Comparison of ENCODE assay signal across 27 cellular contexts in genomic region chr10:103382769-103383168, GRCh38. TPM values are rescaled to one million over a fixed set of nuclear protein-coding genes. Genes with fewer than 3 reads are reported as not detected.
DNase-seq lines count a peak whose midpoint lies in the region; ATAC-seq and TF ChIP-seq lines count a peak whose summit lies in the region.
"Had no signal": no experiment of that assay in that cellular context is flagged by ENCODE, and none has a peak within 500 bp of the region (broad histone marks: within the 10 kb centered on the region; RNA-seq: fewer than 3 reads in every experiment).

No MANE protein-coding gene starts in this region.

- DNase-seq in GM12865 (ENCODE audit: low read depth): peak; percentile 73
- DNase-seq in memory B cell (ENCODE audit: low spot score in 2 of 2): no peak
- no peak for DNase-seq in activated CD4-positive, CD25-positive, alpha-beta regulatory T cell treated with anti-CD3 and anti-CD28 coated beads, Interleukin-2, amount 50 U/mL, for 72 hours
- DNase-seq in head of caudate nucleus: no peak
- no peak for DNase-seq in activated CD4-positive, alpha-beta T cell treated with anti-CD3 and anti-CD28 coated beads, Interleukin-2, amount 50 U/mL, for 48 hours
- no peak for DNase-seq in lower lobe of right lung
- DNase-seq: Calu3; CD4-positive, alpha-beta memory T cell; DMS53; EL; H9; KG1; NCI-H1417; NCI-H187; NCI-H2107; NCI-H510A treated with DMSO at 0.1 percent for 48 hours; NCI-H774; PC-9; SIG-M5; T-cell had no signal

- H3K27ac Mint-ChIP-seq in memory B cell: no peak overlapping the region
- H3K27ac Mint-ChIP-seq: H9, T-cell had no signal

- peak; percentile 56 for ATAC-seq in GM18907 (IDR thresholded peaks at IDR 0.05; ENCODE audit: unreplicated experiment)
- peak; percentile 72 for ATAC-seq in memory B cell (ENCODE audit: low read depth)
- ATAC-seq in lower lobe of right lung: no peak
- ATAC-seq: A549, HepG2, SK-N-SH treated with all-trans-retinoic acid at 6 μM for 48 hours, T-cell had no signal

- peaks cover 16% of the 10 kb centered on the region for H3K36me3 Mint-ChIP-seq in memory B cell

- H3K27me3 ChIP-seq in KMS-11 (ENCODE audit: insufficient read depth, low read depth) (no peaks in the 10 kb centered on the region), lower lobe of right lung (ENCODE audit: low read depth) (no peaks in the 10 kb centered on the region)
- H3K27me3 ChIP-seq: BLaER1 had no signal

- no peaks in the 10 kb centered on the region for H3K27me3 Mint-ChIP-seq in memory B cell
- H3K27me3 Mint-ChIP-seq: CD4-positive, alpha-beta memory T cell; T-cell had no signal

- H3K9me3 Mint-ChIP-seq in memory B cell: no peaks in the 10 kb centered on the region
- H3K9me3 Mint-ChIP-seq: CD4-positive, alpha-beta memory T cell; H9; T-cell had no signal

- intact Hi-C loops in head of caudate nucleus (cut with DNase I) (no loop called here), lower lobe of right lung (cut with DNase I) (no loop called here)

- TF ChIP-seq CTCF in GM12865 (IDR thresholded peaks at IDR 0.05; ENCODE audit: insufficient read depth, low read depth, low read length, missing control alignments) (no peak), KMS-11 (conservative IDR thresholded peaks at IDR 0.05; ENCODE audit: low read depth, low read length) (no peak), lower lobe of right lung (IDR thresholded peaks at IDR 0.05) (no peak)

- no peak overlapping the region for H3K4me3 Mint-ChIP-seq in memory B cell
- H3K4me3 Mint-ChIP-seq: CD4-positive, alpha-beta memory T cell; H9; T-cell had no signal

- no peak overlapping the region for H2AFZ ChIP-seq in KMS-11 (ENCODE audit: low read depth)
- H2AFZ ChIP-seq: PC-9 had no signal

- H3K4me1 ChIP-seq in KMS-11 (ENCODE audit: low read depth, poor library complexity, severe bottlenecking) (peaks cover 10% of the 10 kb centered on the region), lower lobe of right lung (no peaks in the 10 kb centered on the region)
- H3K4me1 ChIP-seq: A549, BLaER1 had no signal

- no peaks in the 10 kb centered on the region for H4K20me1 ChIP-seq in KMS-11 (ENCODE audit: insufficient read depth)
- H4K20me1 ChIP-seq: BLaER1 had no signal

- peaks cover 2% of the 10 kb centered on the region for H3K4me1 Mint-ChIP-seq in memory B cell
- H3K4me1 Mint-ChIP-seq: CD4-positive, alpha-beta memory T cell; H9; T-cell had no signal

- H3K9ac ChIP-seq in KMS-11: no peak overlapping the region
- H3K9ac ChIP-seq: BLaER1 had no signal

- H3K27ac ChIP-seq in KMS-11: peak overlapping the region; percentile 9; the same call in 1 of the 2 replicates
- H3K27ac ChIP-seq in lower lobe of right lung: no peak overlapping the region
- H3K27ac ChIP-seq: A549, BLaER1, PC-9, RWPE1 had no signal

- H3K4me3 ChIP-seq in GM12865 (ENCODE audit: low read depth, low read length): no peak overlapping the region
- H3K4me3 ChIP-seq in KMS-11 (IDR thresholded peaks at IDR 0.05; ENCODE audit: insufficient read depth, low read depth, low read length): no peak overlapping the region
- no peak overlapping the region for H3K4me3 ChIP-seq in lower lobe of right lung
- H3K4me3 ChIP-seq: A549, BLaER1, PC-9 had no signal

- H3K36me3 ChIP-seq in KMS-11 (ENCODE audit: insufficient read depth): 0 out of 2 replicates have a peak, but pooled peaks cover 3% of the 10 kb centered on the region
- peaks cover 85% of the 10 kb centered on the region for H3K36me3 ChIP-seq in lower lobe of right lung

- H3K9me3 ChIP-seq in lower lobe of right lung: no peaks in the 10 kb centered on the region
- H3K9me3 ChIP-seq: A549, BLaER1 had no signal

- H3K79me2 ChIP-seq in KMS-11 (ENCODE audit: insufficient read depth, low read depth): no peaks in the 10 kb centered on the region

- no peak overlapping the region for H3K4me2 ChIP-seq in KMS-11
- H3K4me2 ChIP-seq: A549, BLaER1, PC-9 had no signal

RNA-seq across cellular contexts. Expression of gene ATP5MK, which starts 13.5 kb away (rescaled TPM):
- total RNA-seq in lower lobe of right lung: 221 TPM

RNA-seq across cellular contexts. Expression of gene PDCD11, which starts 13.7 kb away (rescaled TPM):
- total RNA-seq in lower lobe of right lung: 21.6 TPM

RNA-seq across cellular contexts. Expression of gene TAF5, which starts 15.0 kb away (rescaled TPM):
- 4.8 TPM for total RNA-seq in lower lobe of right lung

RNA-seq across cellular contexts. Expression of gene PCGF6, which starts 31.8 kb away (rescaled TPM):
- total RNA-seq in lower lobe of right lung: 6.6 TPM

Comparison
In these comparisons a context has a peak if more than half of its experiments do, and no peak if none do; other contexts are left out.
1. ATAC-seq: peak in GM18907 (single experiment) and memory B cell (single experiment); none in lower lobe of right lung (0 of 2).